13 cellular contexts compared by ENCODE assay signal in genomic region chr20:44599715-44600114, GRCh38. TPM values are rescaled to one million over a fixed set of nuclear protein-coding genes. Genes with fewer than 3 reads are reported as not detected.
A peak's percentile ranks its signal among the peaks of the same experiment; 100 is the strongest.
DNase-seq lines count a peak whose midpoint lies in the region; ATAC-seq and TF ChIP-seq lines count a peak whose summit lies in the region.
"Had no signal": no experiment of that assay in that cellular context is flagged by ENCODE, and none has a peak within 500 bp of the region (broad histone marks: within the 10 kb centered on the region; RNA-seq: fewer than 3 reads in every experiment).

No MANE protein-coding gene starts in this region.

- H3K27ac ChIP-seq in lung (ENCODE audit: low read depth in 1 of 2, low read length in 1 of 2) = peak overlapping the region; percentile 82 to 99

- peaks cover 57% of the 10 kb centered on the region for H3K36me3 Mint-ChIP-seq in activated B cell treated with CpG ODN at 0.5 μM for 24 hours (ENCODE audit: low read depth)
- H3K36me3 Mint-ChIP-seq in stimulated activated memory B cell treated with anti-CD40 and anti-IgM and Interleukin-4, amounts not matched to agents 10 μg/mL and 1 μg/mL and 100 μg/mL, for 72 hours = peaks cover 21% of the 10 kb centered on the region
- H3K36me3 Mint-ChIP-seq in activated naive CD4-positive, alpha-beta T cell treated with anti-CD3 and anti-CD28 coated beads, Interleukin-2, amount 10 ng/mL, durations not matched to agents 7 days and 5 days = no peaks in the 10 kb centered on the region
- H3K36me3 Mint-ChIP-seq in WTC11 = no peaks in the 10 kb centered on the region

- CTCF ChIA-PET in activated B cell treated with CpG ODN at 0.5 μM for 24 hours (lab: Charles Lee) (interaction anchor here (3.4 to 5.6 kb wide), 2 partner anchors 10 to 24 kb away, joined by 17 to 32 read pairs; no protein-coding TSS in a partner anchor), WTC11 (lab: Charles Lee) (interaction anchor here (0.7 to 3.3 kb wide), 2 partner anchors 10 to 132 kb away, joined by 3 to 15 read pairs; no protein-coding TSS in a partner anchor)
- CTCF ChIA-PET in activated naive CD4-positive, alpha-beta T cell treated with anti-CD3 and anti-CD28 coated beads, Interleukin-2, amount 10 ng/mL, durations not matched to agents 7 days and 5 days (lab: Charles Lee) = interaction anchor here (1.0 to 2.7 kb wide), 3 partner anchors 10 to 383 kb away, joined by 3 to 25 read pairs (median 5); no protein-coding TSS in a partner anchor

- H3K36me3 ChIP-seq in lung (ENCODE audit: control insufficient read depth in 2 of 2, insufficient read depth in 2 of 2, low read length in 2 of 2) = no peaks in the 10 kb centered on the region

- H3K27me3 Mint-ChIP-seq in activated B cell treated with CpG ODN at 0.5 μM for 24 hours (no peaks in the 10 kb centered on the region), WTC11 (ENCODE audit: low read depth) (no peaks in the 10 kb centered on the region)
- no peaks in the 10 kb centered on the region for H3K27me3 Mint-ChIP-seq in stimulated activated memory B cell treated with anti-CD40 and anti-IgM and Interleukin-4, amounts not matched to agents 10 μg/mL and 1 μg/mL and 100 μg/mL, for 72 hours
- H3K27me3 Mint-ChIP-seq in activated naive CD4-positive, alpha-beta T cell treated with anti-CD3 and anti-CD28 coated beads, Interleukin-2, amount 10 ng/mL, durations not matched to agents 7 days and 5 days = no peaks in the 10 kb centered on the region

- WGBS in lung, 2 donors = 52 to 55% methylated on average over 1 of the region's 1 CpG

- DNase-seq in GM12864 (ENCODE audit: low read depth) (no peak), activated B cell treated with CpG ODN at 0.5 μM for 24 hours (no peak), lung (ENCODE audit: low spot score) (no peak), NCI-H2171 (lab: John Stamatoyannopoulos, UW) (no peak), WTC11 (ENCODE audit: low spot score) (no peak), DMS 273 (lab: John Stamatoyannopoulos, UW; ENCODE audit: unreplicated experiment) (no peak)
- DNase-seq in activated naive CD4-positive, alpha-beta T cell treated with anti-CD3 and anti-CD28 coated beads, Interleukin-2, amount 10 ng/mL, durations not matched to agents 7 days and 5 days = no peak
- DNase-seq: activated naive CD4-positive, alpha-beta T cell treated with Interleukin-2 at 50 U/mL for 16 hours; central memory CD4-positive, alpha-beta T cell; DMS153; islet precursor cell; stimulated activated naive CD4-positive, alpha-beta T cell treated with Interleukin-2 at 50 U/mL for 16 hours had no signal

- POLR2A ChIA-PET in activated B cell treated with CpG ODN at 0.5 μM for 24 hours (lab: Charles Lee) (interaction anchor here (2.1 to 9.4 kb wide), 2 partner anchors 13 to 20 kb away, joined by 6 to 154 read pairs; no protein-coding TSS in a partner anchor), WTC11 (lab: Charles Lee) (no interaction called here)

- H3K4me3 ChIP-seq in GM12864 (ENCODE audit: low read depth, low read length) = peak overlapping the region; percentile 9; the same call in 1 of the 2 replicates
- H3K4me3 ChIP-seq in lung = no peak overlapping the region

- H3K4me1 Mint-ChIP-seq in activated B cell treated with CpG ODN at 0.5 μM for 24 hours (peaks cover 76% of the 10 kb centered on the region), WTC11 (peaks cover 34% of the 10 kb centered on the region)
- peaks cover 41% of the 10 kb centered on the region for H3K4me1 Mint-ChIP-seq in stimulated activated memory B cell treated with anti-CD40 and anti-IgM and Interleukin-4, amounts not matched to agents 10 μg/mL and 1 μg/mL and 100 μg/mL, for 72 hours
- H3K4me1 Mint-ChIP-seq in activated naive CD4-positive, alpha-beta T cell treated with anti-CD3 and anti-CD28 coated beads, Interleukin-2, amount 10 ng/mL, durations not matched to agents 7 days and 5 days = peaks cover 26% of the 10 kb centered on the region

- H3K9me3 ChIP-seq in lung (ENCODE audit: control insufficient read depth in 2 of 2, insufficient read depth in 1 of 2, low read length in 1 of 2) = no peaks in the 10 kb centered on the region

- H3K27ac Mint-ChIP-seq in activated B cell treated with CpG ODN at 0.5 μM for 24 hours (no peak overlapping the region), WTC11 (no peak overlapping the region)
- H3K27ac Mint-ChIP-seq in stimulated activated memory B cell treated with anti-CD40 and anti-IgM and Interleukin-4, amounts not matched to agents 10 μg/mL and 1 μg/mL and 100 μg/mL, for 72 hours = no peak overlapping the region
- H3K27ac Mint-ChIP-seq in activated naive CD4-positive, alpha-beta T cell treated with anti-CD3 and anti-CD28 coated beads, Interleukin-2, amount 10 ng/mL, durations not matched to agents 7 days and 5 days = no peak overlapping the region

- ATAC-seq in activated B cell treated with CpG ODN at 0.5 μM for 24 hours (ENCODE audit: low read depth) (no peak), lung (ENCODE audit: insufficient read depth, low FRiP score) (no peak), WTC11 (no peak)
- no peak for ATAC-seq in stimulated activated memory B cell treated with anti-CD40 and anti-IgM and Interleukin-4, amounts not matched to agents 10 μg/mL and 1 μg/mL and 100 μg/mL, for 72 hours

- peaks cover 43 to 66% of the 10 kb centered on the region in 2 donors for H3K4me1 ChIP-seq in lung (ENCODE audit: control insufficient read depth in 2 of 2, insufficient read depth in 2 of 2, low read length in 2 of 2)

- H3K9me3 Mint-ChIP-seq in activated B cell treated with CpG ODN at 0.5 μM for 24 hours = no peaks in the 10 kb centered on the region
- no peaks in the 10 kb centered on the region for H3K9me3 Mint-ChIP-seq in stimulated activated memory B cell treated with anti-CD40 and anti-IgM and Interleukin-4, amounts not matched to agents 10 μg/mL and 1 μg/mL and 100 μg/mL, for 72 hours
- no peaks in the 10 kb centered on the region for H3K9me3 Mint-ChIP-seq in activated naive CD4-positive, alpha-beta T cell treated with anti-CD3 and anti-CD28 coated beads, Interleukin-2, amount 10 ng/mL, durations not matched to agents 7 days and 5 days
- H3K9me3 Mint-ChIP-seq in WTC11 = no peaks in the 10 kb centered on the region

- intact Hi-C loops in activated B cell treated with CpG ODN at 0.5 μM for 24 hours (cut with micrococcal nuclease) = loop anchor here (1.0 kb wide), 1 partner anchor 8 kb away; no protein-coding TSS in a partner anchor

- no peaks in the 10 kb centered on the region for H3K27me3 ChIP-seq in lung (ENCODE audit: control insufficient read depth, insufficient read depth)

- peak overlapping the region; percentile 72 for H3K4me3 Mint-ChIP-seq in activated B cell treated with CpG ODN at 0.5 μM for 24 hours
- H3K4me3 Mint-ChIP-seq in stimulated activated memory B cell treated with anti-CD40 and anti-IgM and Interleukin-4, amounts not matched to agents 10 μg/mL and 1 μg/mL and 100 μg/mL, for 72 hours = peak overlapping the region; percentile 78
- H3K4me3 Mint-ChIP-seq in activated naive CD4-positive, alpha-beta T cell treated with anti-CD3 and anti-CD28 coated beads, Interleukin-2, amount 10 ng/mL, durations not matched to agents 7 days and 5 days = no peak overlapping the region
- H3K4me3 Mint-ChIP-seq in WTC11 = no peak overlapping the region

- TF ChIP-seq CTCF in GM12864 (IDR thresholded peaks at IDR 0.05; ENCODE audit: low read depth, low read length, missing control alignments) = no peak
- TF ChIP-seq CTCF in activated B cell treated with CpG ODN at 0.5 μM for 24 hours (IDR thresholded peaks at IDR 0.05) = no peak
- no peak for TF ChIP-seq CTCF in lung (IDR thresholded peaks at IDR 0.05; ENCODE audit: control extremely low read depth, extremely low read depth)
- TF ChIP-seq CTCF in WTC11 (IDR thresholded peaks at IDR 0.05) = no peak

TF ChIP-seq in WTC11, 78 proteins besides CTCF, POLR2A, EP300 and RAD21 (continues in another document):
- TF ChIP-seq ZNF396 (CRISPR knock-in tag; IDR thresholded peaks at IDR 0.05; ENCODE audit: borderline replicate concordance) (no peak), IRF1 (CRISPR knock-in tag; IDR thresholded peaks at IDR 0.05) (no peak), AFF4 (CRISPR knock-in tag; IDR thresholded peaks at IDR 0.05; ENCODE audit: borderline replicate concordance) (no peak)

RNA-seq across cellular contexts. Expression of gene PKIG, which starts 17.3 kb away (rescaled TPM):
- total RNA-seq in activated B cell treated with CpG ODN at 0.5 μM for 24 hours (181 and 191 TPM in 2 replicates), lung (10 to 100 TPM; 45.7 to 62.7 TPM), WTC11 (2021) (22.7 to 28.1 TPM (median 24.4 TPM) in 3 replicates)
- 10 to 100 TPM; 63.2 to 67.8 TPM for polyA plus RNA-seq in lung

RNA-seq across cellular contexts. Expression of gene ADA, which starts 51.8 kb away (rescaled TPM):
- total RNA-seq in activated B cell treated with CpG ODN at 0.5 μM for 24 hours = 68.9 and 72.3 TPM in 2 replicates
- 1 to 10 TPM; 6.2 to 9.8 TPM for total RNA-seq in lung
- polyA plus RNA-seq in lung = 10 to 100 TPM in 1 of 2 donors, 1 to 10 TPM in 1; 4.2 to 55.2 TPM
- 19.7 to 29.2 TPM (median 25.3 TPM) in 3 replicates for total RNA-seq in WTC11 (2021)

Comparison
In these comparisons a context has a peak if more than half of its experiments do, and no peak if none do; other contexts are left out.
1. H3K4me3 Mint-ChIP-seq: peak in activated B cell treated with CpG ODN at 0.5 μM for 24 hours (single experiment) and stimulated activated memory B cell treated with anti-CD40 and anti-IgM and Interleukin-4, amounts not matched to agents 10 μg/mL and 1 μg/mL and 100 μg/mL, for 72 hours (single experiment); none in activated naive CD4-positive, alpha-beta T cell treated with anti-CD3 and anti-CD28 coated beads, Interleukin-2, amount 10 ng/mL, durations not matched to agents 7 days and 5 days (single experiment) and WTC11 (single experiment).